ENCODE assay signal across 9 cellular contexts in the genomic region with DNA sequence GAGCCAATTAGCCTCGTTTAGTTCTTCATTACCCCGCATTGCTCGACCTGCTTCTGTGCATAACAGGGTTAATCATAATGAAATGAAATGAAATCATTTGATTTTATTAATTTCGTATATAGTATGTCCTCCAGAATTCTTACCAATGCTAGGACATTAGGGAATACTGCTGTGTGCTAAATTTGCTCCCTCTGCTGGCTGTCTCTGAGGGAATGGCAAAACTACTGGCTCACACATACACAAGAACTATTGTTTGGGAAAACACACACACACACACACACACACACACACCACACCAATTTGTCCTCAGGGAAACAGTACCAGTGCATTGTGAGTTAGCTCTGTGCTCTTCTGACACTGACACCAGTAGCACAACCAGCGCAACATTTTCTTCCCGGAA.
DNase-seq lines count a peak whose midpoint lies in the region; ATAC-seq and TF ChIP-seq lines count a peak whose summit lies in the region.
"Had no signal": no experiment of that assay in that cellular context is flagged by ENCODE, and none has a peak within 500 bp of the region (broad histone marks: within the 10 kb centered on the region; RNA-seq: fewer than 3 reads in every experiment).

No MANE protein-coding gene starts in this region.

- H4K8ac ChIP-seq in IMR-90 (ENCODE audit: low read depth in 2 of 2, low read length in 2 of 2), result peak overlapping the region in 1 of 2 experiments; percentile 82; a peak in 1 of 4 replicates

- in situ Hi-C loops in IMR-90 (cut with MboI; ENCODE audit: low sequenced_read_pairs), result no loop called here

- H3K9ac ChIP-seq in IMR-90 (ENCODE audit: low read depth, low read length), result no peak overlapping the region

- BruUV-seq in IMR-90 (replicated peaks; lab: Mats Ljungman, UMichigan), result no TSS peak

- H3K56ac ChIP-seq in IMR-90 (ENCODE audit: extremely low read depth, insufficient read depth, low read length), result no peak overlapping the region

- DNase-seq in AG04449 (ENCODE audit: low read depth, low spot score) (no peak), IMR-90 (peak; percentile 60), body of pancreas (peak in 2 of 4 donors; percentile 11 to 27), kidney epithelial cell (ENCODE audit: low read depth) (no peak), AML-193 (lab: John Stamatoyannopoulos, UW) (no peak), activated gamma-delta T cell (lab: John Stamatoyannopoulos, UW) (no peak)
- no peak for DNase-seq in activated naive CD4-positive, alpha-beta T cell treated with Interleukin-2 at 50 U/mL for 16 hours
- DNase-seq: activated CD4-positive, alpha-beta memory T cell treated with anti-CD3 and anti-CD28 coated beads, Interleukin-2, amount 10 ng/mL, durations not matched to agents 7 days and 5 days had no signal

- H3K4me2 ChIP-seq in IMR-90 (ENCODE audit: low read depth, low read length), result no peak overlapping the region

- no CpG with 5 or more reads among the region's 6 CpGs for WGBS in IMR-90 (ENCODE audit: extremely low coverage in 2 of 2, insufficient read length in 1 of 2), 2 experiments
- 59% methylated on average over 6 of the region's 6 CpGs for WGBS in body of pancreas, 2 donors

- POLR2A ChIA-PET in AG04449 (lab: Yijun Ruan, JAX), result no interaction called here
- POLR2A ChIA-PET in IMR-90 (lab: Charles Lee; ENCODE audit: unreplicated experiment), result no interaction called here

- H3K36me3 ChIP-seq in IMR-90 (ENCODE audit: control insufficient read depth, insufficient read depth, low read length), result no peaks in the 10 kb centered on the region
- H3K36me3 ChIP-seq in body of pancreas (replicated peaks in 1 of 2; ENCODE audit: insufficient read depth in 1 of 2, low read depth in 2 of 2), result no peaks in the 10 kb centered on the region
- no peaks in the 10 kb centered on the region for H3K36me3 ChIP-seq in kidney epithelial cell (ENCODE audit: control insufficient read depth, insufficient read depth, low read length)

- peak; percentile 58 for TF ChIP-seq RAD21 in IMR-90 (IDR thresholded peaks at IDR 0.05; ENCODE audit: low read length)

- peak overlapping the region; percentile 92 for H3K4ac ChIP-seq in IMR-90 (ENCODE audit: low read depth, low read length)

- H2AK9ac ChIP-seq in IMR-90 (replicated peaks; ENCODE audit: low read depth, low read length, poor library complexity), result no peak overlapping the region

- intact Hi-C loops in IMR-90 (cut with micrococcal nuclease) (loop anchor here (5.0 to 10.0 kb wide), 3 partner anchors 66 to 519 kb away; partner anchors contain the start of gene TCF4), body of pancreas (cut with DNase I) (no loop called here)

- H3K9me3 ChIP-seq in IMR-90 (ENCODE audit: control insufficient read depth, insufficient read depth, low read length) (no peaks in the 10 kb centered on the region), body of pancreas (no peaks in the 10 kb centered on the region)

- H3K27ac ChIP-seq in IMR-90 (ENCODE audit: insufficient read depth, low read length) (no peak overlapping the region), body of pancreas (no peak overlapping the region)

- no peaks in the 10 kb centered on the region for H4K20me1 ChIP-seq in IMR-90 (ENCODE audit: insufficient read depth, low read length)

- H3K23ac ChIP-seq in IMR-90 (ENCODE audit: low read depth, low read length), result no peak overlapping the region; the same call in 1 of the 2 replicates

- H3K27me3 ChIP-seq in IMR-90 (ENCODE audit: control insufficient read depth, insufficient read depth, low read length) (no peaks in the 10 kb centered on the region), body of pancreas (no peaks in the 10 kb centered on the region), kidney epithelial cell (ENCODE audit: control insufficient read depth, insufficient read depth, low read length) (no peaks in the 10 kb centered on the region)

- CTCF ChIA-PET in AG04449 (lab: Yijun Ruan, JAX), result interaction anchor here (0.6 to 2.0 kb wide), 21 partner anchors 8 to 627 kb away, joined by 3 to 8 read pairs (median 4); no protein-coding TSS in a partner anchor
- CTCF ChIA-PET in IMR-90 (lab: Yijun Ruan, JAX), result interaction anchor here (0.7 to 1.6 kb wide), 4 partner anchors 8 to 1787 kb away, joined by 3 to 4 read pairs (median 4); no protein-coding TSS in a partner anchor

- peak overlapping the region; percentile 45; the same call in 1 of the 2 replicates for H4K5ac ChIP-seq in IMR-90 (ENCODE audit: low read depth, low read length)

- H2BK15ac ChIP-seq in IMR-90 (ENCODE audit: low read depth, low read length), result peak overlapping the region; percentile 94; the same call in 1 of the 3 replicates

- H2AK5ac ChIP-seq in IMR-90 (ENCODE audit: low read depth, low read length), result peak overlapping the region; percentile 97

- peak overlapping the region; percentile 78 for H2AFZ ChIP-seq in IMR-90 (replicated peaks; ENCODE audit: low read length, poor library complexity)

- H4K91ac ChIP-seq in IMR-90 (ENCODE audit: insufficient read depth, low read depth, low read length), result peak overlapping the region; percentile 83

- no peak overlapping the region for H3K4me3 ChIP-seq in AG04449 (ENCODE audit: low read depth, low read length)
- H3K4me3 ChIP-seq in IMR-90 (ENCODE audit: insufficient read depth, low read depth, low read length), result no peak overlapping the region
- H3K4me3 ChIP-seq in body of pancreas, result no peak overlapping the region
- no peak overlapping the region for H3K4me3 ChIP-seq in kidney epithelial cell (ENCODE audit: low read depth, low read length)

- dilution Hi-C loops in IMR-90 (cut with HindIII; ENCODE audit: low sequenced_read_pairs, unreplicated experiment), result no loop called here

- peaks cover 10% of the 10 kb centered on the region; the same call in 1 of the 2 replicates for H3K9me1 ChIP-seq in IMR-90 (ENCODE audit: insufficient read depth, low read length)

- peak overlapping the region; percentile 64 for H2BK5ac ChIP-seq in IMR-90 (ENCODE audit: low read depth, low read length, poor library complexity, severe bottlenecking)

- peak overlapping the region; percentile 96 for H2BK20ac ChIP-seq in IMR-90 (ENCODE audit: low read depth, low read length)

- peak overlapping the region; percentile 58; the same call in 1 of the 2 replicates for H3K18ac ChIP-seq in IMR-90 (ENCODE audit: low read depth, low read length)

- ATAC-seq in IMR-90 (ENCODE audit: low read depth) (peak; percentile 59; the same call in 1 of the 2 replicates), body of pancreas (no peak), GM18867 (IDR thresholded peaks at IDR 0.05; ENCODE audit: unreplicated experiment) (no peak)

- TF ChIP-seq POLR2A in IMR-90 (IDR thresholded peaks at IDR 0.05; ENCODE audit: low read depth, low read length) (no peak), body of pancreas (IDR thresholded peaks at IDR 0.05) (no peak)

- H2BK120ac ChIP-seq in IMR-90 (ENCODE audit: low read depth, low read length), result peak overlapping the region; percentile 88

- H3K4me1 ChIP-seq in IMR-90 (ENCODE audit: control insufficient read depth, insufficient read depth, low read length) (no peaks in the 10 kb centered on the region), body of pancreas (peaks cover 4% of the 10 kb centered on the region)

- peak overlapping the region; percentile 88 for H3K14ac ChIP-seq in IMR-90 (replicated peaks; ENCODE audit: low read depth, low read length)

- no peaks in the 10 kb centered on the region for H3K79me1 ChIP-seq in IMR-90 (ENCODE audit: low read depth in 1 of 2, low read length in 2 of 2)

- TF ChIP-seq CTCF in AG04449 (IDR thresholded peaks at IDR 0.05; ENCODE audit: insufficient read depth, low read length, missing control alignments), result peak; percentile 65
- peak; percentile 54 for TF ChIP-seq CTCF in IMR-90 (conservative IDR thresholded peaks at IDR 0.05; ENCODE audit: low read depth, low read length)
- TF ChIP-seq CTCF in body of pancreas (IDR thresholded peaks at IDR 0.05), result peak; percentile 12 to 45 (median 23)
- peak; percentile 51 for TF ChIP-seq CTCF in kidney epithelial cell (IDR thresholded peaks at IDR 0.05; ENCODE audit: insufficient read depth, low read length, poor library complexity, severe bottlenecking)

TF ChIP-seq in IMR-90, 13 proteins besides CTCF, POLR2A, EP300 and RAD21:
- no peak for TF ChIP-seq RFX5 (IDR thresholded peaks at IDR 0.05; ENCODE audit: low read depth, low read length)
- no peak for TF ChIP-seq MAZ (IDR thresholded peaks at IDR 0.05; ENCODE audit: borderline replicate concordance, low read depth, low read length)
- TF ChIP-seq FOS (IDR thresholded peaks at IDR 0.05; ENCODE audit: low read depth, low read length), result no peak
- no peak for TF ChIP-seq NFE2L2 (IDR thresholded peaks at IDR 0.05; ENCODE audit: low read depth, low read length)
- peak; percentile 56 for TF ChIP-seq SMC3 (IDR thresholded peaks at IDR 0.05; ENCODE audit: low read depth, low read length)
- no peak for TF ChIP-seq MXI1 (IDR thresholded peaks at IDR 0.05; ENCODE audit: borderline replicate concordance, low read depth, low read length)
- TF ChIP-seq, protein P1, sequence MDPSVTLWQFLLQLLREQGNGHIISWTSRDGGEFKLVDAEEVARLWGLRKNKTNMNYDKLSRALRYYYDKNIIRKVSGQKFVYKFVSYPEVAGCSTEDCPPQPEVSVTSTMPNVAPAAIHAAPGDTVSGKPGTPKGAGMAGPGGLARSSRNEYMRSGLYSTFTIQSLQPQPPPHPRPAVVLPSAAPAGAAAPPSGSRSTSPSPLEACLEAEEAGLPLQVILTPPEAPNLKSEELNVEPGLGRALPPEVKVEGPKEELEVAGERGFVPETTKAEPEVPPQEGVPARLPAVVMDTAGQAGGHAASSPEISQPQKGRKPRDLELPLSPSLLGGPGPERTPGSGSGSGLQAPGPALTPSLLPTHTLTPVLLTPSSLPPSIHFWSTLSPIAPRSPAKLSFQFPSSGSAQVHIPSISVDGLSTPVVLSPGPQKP (IDR thresholded peaks at IDR 0.05; ENCODE audit: borderline replicate concordance, low read depth, low read length), result no peak
- TF ChIP-seq USF2 (IDR thresholded peaks at IDR 0.05; ENCODE audit: low read depth, low read length), result no peak
